1 cellular context compared by ENCODE assay signal in the genomic region with DNA sequence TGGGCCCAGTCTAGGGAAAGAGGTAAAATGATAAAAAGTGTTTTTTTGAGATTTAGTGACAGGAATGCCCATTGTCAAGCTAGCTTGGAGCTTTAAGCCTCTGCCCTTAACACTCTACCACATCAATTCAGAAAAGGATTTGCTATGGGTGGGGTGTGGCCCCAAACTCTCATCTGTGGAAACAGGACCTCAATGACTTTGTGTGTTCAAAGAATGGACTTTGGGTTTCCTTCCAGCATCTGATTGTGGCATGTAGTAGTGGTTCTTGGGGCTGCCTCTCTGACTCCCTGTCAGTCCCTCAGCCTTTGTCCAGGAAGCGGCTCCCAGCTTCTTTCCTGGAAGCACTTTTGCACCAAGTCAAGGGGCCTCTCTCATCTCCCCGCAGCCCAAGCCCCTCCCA.
TF ChIP-seq lines count a peak whose summit lies in the region.

No MANE protein-coding gene starts in this region.

TF ChIP-seq in IMR-90, 13 proteins besides CTCF, POLR2A, EP300 and RAD21:
- TF ChIP-seq, protein P1, sequence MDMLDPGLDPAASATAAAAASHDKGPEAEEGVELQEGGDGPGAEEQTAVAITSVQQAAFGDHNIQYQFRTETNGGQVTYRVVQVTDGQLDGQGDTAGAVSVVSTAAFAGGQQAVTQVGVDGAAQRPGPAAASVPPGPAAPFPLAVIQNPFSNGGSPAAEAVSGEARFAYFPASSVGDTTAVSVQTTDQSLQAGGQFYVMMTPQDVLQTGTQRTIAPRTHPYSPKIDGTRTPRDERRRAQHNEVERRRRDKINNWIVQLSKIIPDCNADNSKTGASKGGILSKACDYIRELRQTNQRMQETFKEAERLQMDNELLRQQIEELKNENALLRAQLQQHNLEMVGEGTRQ (IDR thresholded peaks at IDR 0.05; ENCODE audit: low read depth, low read length): no peak
- no peak for TF ChIP-seq CEBPB (IDR thresholded peaks at IDR 0.05; ENCODE audit: low read depth, low read length)
- no peak for TF ChIP-seq ELK1 (IDR thresholded peaks at IDR 0.05; ENCODE audit: borderline replicate concordance, low read depth, low read length)
- TF ChIP-seq SMC3 (IDR thresholded peaks at IDR 0.05; ENCODE audit: low read depth, low read length): no peak
- TF ChIP-seq RFX5 (IDR thresholded peaks at IDR 0.05; ENCODE audit: low read depth, low read length): no peak
- no peak for TF ChIP-seq RCOR1 (IDR thresholded peaks at IDR 0.05; ENCODE audit: insufficient replicate concordance, low read length)
- TF ChIP-seq CHD1 (IDR thresholded peaks at IDR 0.05; ENCODE audit: low read depth, low read length): no peak
- TF ChIP-seq NFE2L2 (IDR thresholded peaks at IDR 0.05; ENCODE audit: low read depth, low read length): no peak
- TF ChIP-seq MXI1 (IDR thresholded peaks at IDR 0.05; ENCODE audit: borderline replicate concordance, low read depth, low read length): no peak
- no peak for TF ChIP-seq MAZ (IDR thresholded peaks at IDR 0.05; ENCODE audit: borderline replicate concordance, low read depth, low read length)
- no peak for TF ChIP-seq FOS (IDR thresholded peaks at IDR 0.05; ENCODE audit: low read depth, low read length)
